In the genomic region with DNA sequence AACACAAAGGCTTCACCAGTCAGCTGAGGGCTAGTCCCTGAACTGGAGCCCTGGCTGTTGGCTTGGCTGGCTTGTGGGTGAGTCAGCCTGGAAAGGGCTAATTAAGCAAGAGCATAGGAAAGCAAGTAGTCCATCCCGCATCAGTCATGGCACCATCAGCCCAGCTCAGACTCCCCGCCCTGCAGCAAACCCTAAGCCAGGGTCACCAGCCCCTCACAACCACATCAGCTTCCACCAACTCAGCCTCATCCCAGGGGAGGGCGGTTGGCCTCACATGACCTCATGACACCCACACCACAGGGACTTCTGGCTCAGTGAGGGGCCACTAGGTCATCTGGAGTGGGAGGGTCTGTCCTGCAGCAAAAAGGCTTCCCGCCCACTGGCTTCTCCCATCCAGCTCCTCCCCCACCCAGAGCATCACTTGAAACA, we compare ENCODE assay signal across 9 cellular contexts. TPM values are rescaled to one million over a fixed set of nuclear protein-coding genes. Genes with fewer than 3 reads are reported as not detected.
DNase-seq lines count a peak whose midpoint lies in the region; ATAC-seq and TF ChIP-seq lines count a peak whose summit lies in the region.
"Had no signal": no experiment of that assay in that cellular context is flagged by ENCODE, and none has a peak within 500 bp of the region (broad histone marks: within the 10 kb centered on the region; RNA-seq: fewer than 3 reads in every experiment).

No MANE protein-coding gene starts in this region.

- intact Hi-C loops in esophagus squamous epithelium (cut with DNase I), result no loop called here

- H3K9me3 Mint-ChIP-seq in osteocyte (ENCODE audit: unreplicated experiment), result no peaks in the 10 kb centered on the region

- H3K27ac ChIP-seq in RWPE2 (ENCODE audit: poor library complexity, severe bottlenecking) (no peak overlapping the region), esophagus squamous epithelium (peak overlapping the region in 3 of 4 donors; percentile 35 to 81 (median 56))

- WGBS in esophagus squamous epithelium, 2 donors, result 62 to 64% methylated on average over 3 of the region's 4 CpGs

- peaks cover 35% of the 10 kb centered on the region for H3K4me1 Mint-ChIP-seq in osteocyte (ENCODE audit: unreplicated experiment)

- H3K4me3 Mint-ChIP-seq in osteocyte (ENCODE audit: unreplicated experiment), result no peak overlapping the region

- H3K27ac Mint-ChIP-seq in osteocyte (ENCODE audit: unreplicated experiment), result no peak overlapping the region

- H3K4me3 ChIP-seq in RWPE2 (ENCODE audit: severe bottlenecking) (no peak overlapping the region), esophagus squamous epithelium (no peak overlapping the region)

- ATAC-seq in RWPE2 (ENCODE audit: low read depth) (peak; percentile 77), GM19023 (IDR thresholded peaks at IDR 0.05; ENCODE audit: unreplicated experiment) (no peak)

- H3K36me3 Mint-ChIP-seq in osteocyte (ENCODE audit: unreplicated experiment), result peaks cover 31% of the 10 kb centered on the region

- H3K27me3 Mint-ChIP-seq in osteocyte (ENCODE audit: unreplicated experiment), result no peaks in the 10 kb centered on the region

- TF ChIP-seq POLR2A in esophagus squamous epithelium (IDR thresholded peaks at IDR 0.05), result no peak

- H3K4me1 ChIP-seq in RWPE2 (ENCODE audit: insufficient read depth, poor library complexity, severe bottlenecking) (peaks cover 13% of the 10 kb centered on the region), esophagus squamous epithelium (peaks cover 0 to 41% (median 15%) of the 10 kb centered on the region in 3 donors)

- no peak for TF ChIP-seq CTCF in RWPE2 (IDR thresholded peaks at IDR 0.05; ENCODE audit: poor library complexity, severe bottlenecking)
- no peak for TF ChIP-seq CTCF in esophagus squamous epithelium (IDR thresholded peaks at IDR 0.05)
- TF ChIP-seq CTCF in osteocyte (IDR thresholded peaks at IDR 0.05), result no peak

- H3K9me3 ChIP-seq in RWPE2 (ENCODE audit: severe bottlenecking), result no peaks in the 10 kb centered on the region
- no peaks in the 10 kb centered on the region for H3K9me3 ChIP-seq in esophagus squamous epithelium

- peaks cover 60% of the 10 kb centered on the region for H3K36me3 ChIP-seq in RWPE2 (ENCODE audit: low read depth)
- peaks cover 24 to 73% (median 27%) of the 10 kb centered on the region in 3 donors for H3K36me3 ChIP-seq in esophagus squamous epithelium

- DNase-seq in EH (ENCODE audit: low read depth) (peak; percentile 87), RWPE2 (ENCODE audit: low spot score) (peak; percentile 69), esophagus squamous epithelium (lab: John Stamatoyannopoulos, UW) (no peak), osteocyte (ENCODE audit: extremely low spot score, unreplicated experiment) (peak; percentile 65), DMS79 (lab: John Stamatoyannopoulos, UW) (no peak), pons (ENCODE audit: low spot score) (no peak)
- no peak for DNase-seq in stimulated activated CD4-positive, alpha-beta T cell treated with anti-CD3 and anti-CD28 coated beads, Interleukin-2, amount 100 ng/mL, for 24 hours
- DNase-seq: cerebellar nuclear complex had no signal

- H3K27me3 ChIP-seq in RWPE2 (ENCODE audit: insufficient read depth, poor library complexity, severe bottlenecking) (no peaks in the 10 kb centered on the region), esophagus squamous epithelium (no peaks in the 10 kb centered on the region)

RNA-seq across cellular contexts. Expression of a gene that starts 7.0 kb away (rescaled TPM):
- total RNA-seq in esophagus squamous epithelium (1 to 10 TPM; 4.0 to 7.2 (median 6.3) TPM), osteocyte (17.5 and 18.9 TPM in 2 replicates)

RNA-seq across cellular contexts. Expression of a gene that starts 35.9 kb away (rescaled TPM):
- total RNA-seq in esophagus squamous epithelium (not detected), osteocyte (2.3 and 2.5 TPM in 2 replicates)

RNA-seq across cellular contexts. Expression of a gene that starts 37.3 kb away (rescaled TPM):
- total RNA-seq in esophagus squamous epithelium, result 100 to 1,000 TPM in 3 of 4 donors, 10 to 100 TPM in 1; 55.5 to 131 (median 115) TPM
- 92.0 and 101 TPM in 2 replicates for total RNA-seq in osteocyte

Comparison
In these comparisons a context has a peak if more than half of its experiments do, and no peak if none do; other contexts are left out.
1. DNase-seq: peak in EH (single experiment), RWPE2 (single experiment) and osteocyte (single experiment); none in esophagus squamous epithelium (single experiment), DMS79 (single experiment), pons (single experiment) and stimulated activated CD4-positive, alpha-beta T cell treated with anti-CD3 and anti-CD28 coated beads, Interleukin-2, amount 100 ng/mL, for 24 hours (0 of 2).